ENCODE assay signal across 25 cellular contexts in the genomic region with DNA sequence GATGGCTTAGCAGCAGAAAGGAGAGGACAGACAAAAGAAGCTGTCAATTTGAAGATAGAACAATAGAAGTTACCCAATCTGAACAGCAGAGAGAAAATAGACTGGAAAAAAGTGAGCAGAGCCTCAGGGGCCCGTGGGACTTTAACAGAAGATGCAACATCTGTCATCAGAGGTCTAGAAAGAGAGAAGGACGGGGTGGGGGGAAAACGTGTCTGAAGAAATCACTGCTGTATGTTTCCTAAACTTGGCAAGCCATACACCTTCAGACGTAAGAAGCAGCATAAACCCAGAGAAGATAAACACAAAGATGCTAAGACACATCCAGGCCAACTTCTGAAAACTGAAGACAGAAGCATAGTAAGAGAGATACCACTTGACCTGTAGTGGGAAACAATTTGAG. TPM values are rescaled to one million over a fixed set of nuclear protein-coding genes. Genes with fewer than 3 reads are reported as not detected.
DNase-seq lines count a peak whose midpoint lies in the region; ATAC-seq and TF ChIP-seq lines count a peak whose summit lies in the region.
"Had no signal": no experiment of that assay in that cellular context is flagged by ENCODE, and none has a peak within 500 bp of the region (broad histone marks: within the 10 kb centered on the region; RNA-seq: fewer than 3 reads in every experiment).

No MANE protein-coding gene starts in this region.

- no peak overlapping the region for H3K9ac ChIP-seq in neuronal stem cell (ENCODE audit: low read depth, low read length, poor library complexity)

- H3K4me1 Mint-ChIP-seq in activated CD4-positive, alpha-beta T cell treated with anti-CD3 and anti-CD28 coated beads, Interleukin-2, amount 10 ng/mL, durations not matched to agents 7 days and 5 days = peaks cover 71% of the 10 kb centered on the region
- H3K4me1 Mint-ChIP-seq in central memory CD8-positive, alpha-beta T cell = peaks cover 87% of the 10 kb centered on the region

- no peak for DNase-seq in activated CD4-positive, alpha-beta T cell treated with anti-CD3 and anti-CD28 coated beads, Interleukin-2, amount 10 ng/mL, durations not matched to agents 7 days and 5 days
- DNase-seq in activated CD4-positive, alpha-beta T cell treated with anti-CD3 and anti-CD28 coated beads for 4 hours = no peak
- DNase-seq in NCI-H2171 (lab: John Stamatoyannopoulos, UW) (peak; percentile 37), neuronal stem cell (ENCODE audit: low spot score) (no peak), psoas muscle (no peak), SKM-1 (lab: John Stamatoyannopoulos, UW; ENCODE audit: unreplicated experiment) (no peak), GOT3 (lab: John Stamatoyannopoulos, UW) (no peak)
- DNase-seq in central memory CD8-positive, alpha-beta T cell (ENCODE audit: low spot score in 2 of 2) = no peak
- DNase-seq: activated B cell treated with CpG ODN at 0.5 μM for 24 hours, foreskin fibroblast, hypothalamus, NCI-H1436, NCI-H82, OCI-M1, SHP77 treated with DMSO at 0.1 percent for 48 hours, upper lobe of left lung had no signal

- H3K36me3 ChIP-seq in neuronal stem cell (replicated peaks in 1 of 2; ENCODE audit: control insufficient read depth in 2 of 2, insufficient read depth in 2 of 2, low read length in 2 of 2) = peaks cover 2 to 3% of the 10 kb centered on the region in 2 donors
- H3K36me3 ChIP-seq in psoas muscle (ENCODE audit: insufficient read depth in 1 of 2, low read depth in 1 of 2) = peaks cover 0 to 12% of the 10 kb centered on the region in 2 donors
- H3K36me3 ChIP-seq: HAP-1 had no signal

- ATAC-seq in central memory CD8-positive, alpha-beta T cell (replicated peaks; ENCODE audit: extremely low read depth, poor library complexity, severe bottlenecking) = no peak
- no peak for ATAC-seq in psoas muscle
- ATAC-seq: A549 had no signal

- no peak overlapping the region for H4K8ac ChIP-seq in neuronal stem cell (ENCODE audit: low read depth, low read length)

- no peak overlapping the region for H2BK12ac ChIP-seq in neuronal stem cell (ENCODE audit: low read length)

- POLR2A ChIA-PET in activated CD4-positive, alpha-beta T cell treated with anti-CD3 and anti-CD28 coated beads, Interleukin-2, amount 10 ng/mL, durations not matched to agents 7 days and 5 days (lab: Charles Lee) = no interaction called here

- H3K9me3 Mint-ChIP-seq in activated CD4-positive, alpha-beta T cell treated with anti-CD3 and anti-CD28 coated beads, Interleukin-2, amount 10 ng/mL, durations not matched to agents 7 days and 5 days = no peaks in the 10 kb centered on the region
- no peaks in the 10 kb centered on the region for H3K9me3 Mint-ChIP-seq in central memory CD8-positive, alpha-beta T cell
- H3K9me3 Mint-ChIP-seq: activated B cell treated with CpG ODN at 0.5 μM for 24 hours; T-helper 1 cell treated with Interleukin-12 subunit alpha and Interleukin-12 subunit beta and Interleukin-4 antibody, amounts not matched to agents 30 μg/mL and 1 μg/mL, for 36 hours had no signal

- no peak overlapping the region for H3K18ac ChIP-seq in neuronal stem cell (ENCODE audit: low read length)

- H3K79me1 ChIP-seq in neuronal stem cell (ENCODE audit: low read depth, low read length) = peaks cover 2% of the 10 kb centered on the region

- no peak overlapping the region for H2AK5ac ChIP-seq in neuronal stem cell (ENCODE audit: low read depth, low read length)

- peaks cover 40% of the 10 kb centered on the region for H3K36me3 Mint-ChIP-seq in activated CD4-positive, alpha-beta T cell treated with anti-CD3 and anti-CD28 coated beads, Interleukin-2, amount 10 ng/mL, durations not matched to agents 7 days and 5 days (ENCODE audit: low read depth)
- H3K36me3 Mint-ChIP-seq in central memory CD8-positive, alpha-beta T cell (ENCODE audit: insufficient read depth) = peaks cover 14% of the 10 kb centered on the region

- H3K4me2 ChIP-seq in neuronal stem cell (ENCODE audit: insufficient read depth, low read length, poor library complexity, severe bottlenecking) = peak overlapping the region; percentile 11
- H3K4me2 ChIP-seq: A549 had no signal

- no peak overlapping the region for H3K27ac ChIP-seq in neuronal stem cell (replicated peaks; ENCODE audit: low read length)
- no peak overlapping the region for H3K27ac ChIP-seq in psoas muscle
- H3K27ac ChIP-seq: A549, C4-2B, coronary artery, upper lobe of left lung had no signal

- H3K27me3 Mint-ChIP-seq in activated CD4-positive, alpha-beta T cell treated with anti-CD3 and anti-CD28 coated beads, Interleukin-2, amount 10 ng/mL, durations not matched to agents 7 days and 5 days = no peaks in the 10 kb centered on the region
- no peaks in the 10 kb centered on the region for H3K27me3 Mint-ChIP-seq in central memory CD8-positive, alpha-beta T cell
- H3K27me3 Mint-ChIP-seq: activated B cell treated with CpG ODN at 0.5 μM for 24 hours had no signal

- CTCF ChIA-PET in activated CD4-positive, alpha-beta T cell treated with anti-CD3 and anti-CD28 coated beads, Interleukin-2, amount 10 ng/mL, durations not matched to agents 7 days and 5 days (lab: Charles Lee) = interaction anchor here (1.9 kb wide), 1 partner anchor 11 kb away, joined by 4 read pairs; no protein-coding TSS in a partner anchor

- no peak for TF ChIP-seq CTCF in psoas muscle (IDR thresholded peaks at IDR 0.05)

- H3K27ac Mint-ChIP-seq in activated CD4-positive, alpha-beta T cell treated with anti-CD3 and anti-CD28 coated beads, Interleukin-2, amount 10 ng/mL, durations not matched to agents 7 days and 5 days = peak overlapping the region; percentile 92
- peak overlapping the region; percentile 89 for H3K27ac Mint-ChIP-seq in central memory CD8-positive, alpha-beta T cell (ENCODE audit: low read depth)
- H3K27ac Mint-ChIP-seq: activated B cell treated with CpG ODN at 0.5 μM for 24 hours had no signal

- no peak overlapping the region for H2BK15ac ChIP-seq in neuronal stem cell (ENCODE audit: low read length)

- H3K4me3 Mint-ChIP-seq in activated CD4-positive, alpha-beta T cell treated with anti-CD3 and anti-CD28 coated beads, Interleukin-2, amount 10 ng/mL, durations not matched to agents 7 days and 5 days = no peak overlapping the region
- peak overlapping the region; percentile 76 for H3K4me3 Mint-ChIP-seq in central memory CD8-positive, alpha-beta T cell
- H3K4me3 Mint-ChIP-seq: activated B cell treated with CpG ODN at 0.5 μM for 24 hours had no signal

- H4K91ac ChIP-seq in neuronal stem cell (ENCODE audit: low read depth, low read length, poor library complexity) = no peak overlapping the region

- no peak overlapping the region for H3K14ac ChIP-seq in neuronal stem cell (ENCODE audit: low read length)

- H2BK120ac ChIP-seq in neuronal stem cell (ENCODE audit: low read depth, low read length) = no peak overlapping the region

- no peak overlapping the region for H3K4ac ChIP-seq in neuronal stem cell (ENCODE audit: low read length)

- H3K23ac ChIP-seq in neuronal stem cell (ENCODE audit: low read depth, low read length, poor library complexity) = no peak overlapping the region

- no peak overlapping the region for H2BK5ac ChIP-seq in neuronal stem cell (ENCODE audit: low read length)

- H3K4me3 ChIP-seq in neuronal stem cell (ENCODE audit: low read length in 2 of 2) = no peak overlapping the region
- H3K4me3 ChIP-seq in psoas muscle = no peak overlapping the region
- H3K4me3 ChIP-seq: A549, coronary artery, HAP-1, lung, upper lobe of left lung had no signal

- no CpG with 5 or more reads among the region's 4 CpGs for WGBS in neuronal stem cell (ENCODE audit: extremely low coverage in 2 of 2, insufficient read length in 2 of 2, insufficient replicate concordance in 1 of 2), 2 donors
- WGBS in psoas muscle, 3 donors = 75 to 86% (median 78%) methylated on average over 4 of the region's 4 CpGs

- peaks cover 2 to 13% of the 10 kb centered on the region in 2 donors for H3K4me1 ChIP-seq in neuronal stem cell (ENCODE audit: control insufficient read depth in 2 of 2, insufficient read depth in 1 of 2, low read depth in 1 of 2, low read length in 2 of 2)
- peaks cover 18% of the 10 kb centered on the region for H3K4me1 ChIP-seq in psoas muscle
- H3K4me1 ChIP-seq: A549 had no signal

- H3K27me3 ChIP-seq in neuronal stem cell (ENCODE audit: control insufficient read depth in 3 of 3, insufficient read depth in 3 of 3, low read depth in 1 of 3, low read length in 3 of 3) (no peaks in the 10 kb centered on the region), psoas muscle (ENCODE audit: insufficient read depth in 3 of 3, low read length in 2 of 3) (no peaks in the 10 kb centered on the region)
- H3K27me3 ChIP-seq: upper lobe of left lung had no signal

- no peaks in the 10 kb centered on the region for H3K9me3 ChIP-seq in neuronal stem cell (replicated peaks in 1 of 2; ENCODE audit: control insufficient read depth in 2 of 2, insufficient read depth in 1 of 2, low read depth in 1 of 2, low read length in 2 of 2)
- no peaks in the 10 kb centered on the region for H3K9me3 ChIP-seq in psoas muscle
- H3K9me3 ChIP-seq: A549, HAP-1, upper lobe of left lung had no signal

- H2AFZ ChIP-seq in neuronal stem cell (ENCODE audit: low read length) = no peak overlapping the region

- intact Hi-C loops in psoas muscle (cut with DNase I) = loop anchor here in 1 of 2 donors (5.0 kb wide), 1 partner anchor 42 kb away; no protein-coding TSS in a partner anchor

RNA-seq across cellular contexts. Expression of a gene that starts 8.0 kb away (rescaled TPM):
- 10 to 100 TPM; 31.9 to 35.0 TPM for total RNA-seq in activated CD4-positive, alpha-beta T cell treated with anti-CD3 and anti-CD28 coated beads, Interleukin-2, amount 10 ng/mL, durations not matched to agents 7 days and 5 days
- 7.2 TPM for polyA plus RNA-seq in neuronal stem cell (2013, experiment 1 of 2)
- 7.3 TPM for polyA plus RNA-seq in neuronal stem cell (2013, experiment 2 of 2)
- total RNA-seq in psoas muscle = 10 to 100 TPM; 17.2 to 28.3 (median 21.4) TPM
- 10 to 100 TPM in 1 of 3 donors, 1 to 10 TPM in 2; 6.8 to 14.1 (median 9.7) TPM for polyA plus RNA-seq in psoas muscle

RNA-seq across cellular contexts. Expression of a gene that starts 15.3 kb away (rescaled TPM):
- 10 to 100 TPM; 44.6 to 47.1 TPM for total RNA-seq in activated CD4-positive, alpha-beta T cell treated with anti-CD3 and anti-CD28 coated beads, Interleukin-2, amount 10 ng/mL, durations not matched to agents 7 days and 5 days
- polyA plus RNA-seq in neuronal stem cell (2013, experiment 1 of 2) = 161 TPM
- polyA plus RNA-seq in neuronal stem cell (2013, experiment 2 of 2) = 163 TPM
- total RNA-seq in psoas muscle = 10 to 100 TPM; 49.3 to 61.3 (median 55.3) TPM
- polyA plus RNA-seq in psoas muscle = 100 to 1,000 TPM in 2 of 3 donors, 10 to 100 TPM in 1; 42.8 to 137 (median 111) TPM

RNA-seq across cellular contexts. Expression of a gene that starts 38.5 kb away (rescaled TPM):
- not detected for total RNA-seq in activated CD4-positive, alpha-beta T cell treated with anti-CD3 and anti-CD28 coated beads, Interleukin-2, amount 10 ng/mL, durations not matched to agents 7 days and 5 days
- 0.03 TPM for polyA plus RNA-seq in neuronal stem cell (2013, experiment 1 of 2)
- polyA plus RNA-seq in neuronal stem cell (2013, experiment 2 of 2) = not detected
- 100 to 1,000 TPM; 107 to 182 (median 144) TPM for total RNA-seq in psoas muscle
- polyA plus RNA-seq in psoas muscle = 100 to 1,000 TPM in 2 of 3 donors, 10 to 100 TPM in 1; 16.6 to 180 (median 133) TPM
- total RNA-seq: activated B cell treated with CpG ODN at 0.5 μM for 24 hours, MCF 10A, posterior vena cava, upper lobe of left lung had no signal
- polyA plus RNA-seq: A549, keratinocyte had no signal

Comparison
In these comparisons a context has a peak if more than half of its experiments do, and no peak if none do; other contexts are left out.
1. RNA of a gene that starts 38.5 kb away (total RNA-seq): 107 to 182 TPM in psoas muscle; not detected in activated CD4-positive, alpha-beta T cell treated with anti-CD3 and anti-CD28 coated beads, Interleukin-2, amount 10 ng/mL, durations not matched to agents 7 days and 5 days; every median in the first group is over 100 times any median in the second.